In the genomic region with DNA sequence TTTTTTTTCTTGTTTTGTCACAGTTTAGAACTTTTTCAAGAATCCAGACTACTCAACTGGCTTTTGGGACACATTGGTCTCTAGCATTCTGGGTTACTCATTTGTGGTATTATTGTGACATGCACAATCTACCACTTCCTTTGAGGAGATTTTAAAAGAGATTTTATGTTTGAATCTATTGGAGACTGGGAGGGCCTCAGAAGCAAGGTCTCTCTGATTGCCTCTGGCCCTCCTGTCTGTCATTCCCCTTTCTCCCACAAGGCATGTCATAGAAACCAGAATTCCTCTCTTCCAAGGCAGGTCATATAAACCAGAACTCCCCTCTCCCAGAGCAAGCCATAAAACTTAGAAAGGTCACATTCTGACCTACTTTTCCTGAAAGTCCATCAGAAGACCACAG, we compare ENCODE assay signal across 18 cellular contexts.
DNase-seq lines count a peak whose midpoint lies in the region; ATAC-seq and TF ChIP-seq lines count a peak whose summit lies in the region.
"Had no signal": no experiment of that assay in that cellular context is flagged by ENCODE, and none has a peak within 500 bp of the region (broad histone marks: within the 10 kb centered on the region; RNA-seq: fewer than 3 reads in every experiment).

No MANE protein-coding gene starts in this region.

- no peaks in the 10 kb centered on the region for H4K20me1 ChIP-seq in IMR-90 (ENCODE audit: insufficient read depth, low read length)
- H4K20me1 ChIP-seq: BLaER1 treated with 17β-estradiol and CSF1 and Interleukin-3, amounts not matched to agents 10 nM and 100 nM had no signal

- no peak overlapping the region for H2BK20ac ChIP-seq in IMR-90 (ENCODE audit: low read depth, low read length)

- H3K4me1 ChIP-seq in IMR-90 (ENCODE audit: control insufficient read depth, insufficient read depth, low read length) (no peaks in the 10 kb centered on the region; the same call in 1 of the 2 replicates), ectodermal cell (ENCODE audit: control insufficient read depth, insufficient read depth, low read length) (peaks cover 8% of the 10 kb centered on the region), mesodermal cell (ENCODE audit: control insufficient read depth, insufficient read depth, low read length, poor library complexity, severe bottlenecking) (peaks cover 3% of the 10 kb centered on the region)
- H3K4me1 ChIP-seq: parathyroid adenoma had no signal

- H4K5ac ChIP-seq in IMR-90 (ENCODE audit: low read depth, low read length): no peak overlapping the region

- H3K14ac ChIP-seq in IMR-90 (replicated peaks; ENCODE audit: low read depth, low read length): peak overlapping the region; percentile 52; the same call in 1 of the 2 replicates

- DNase-seq in ELR (ENCODE audit: low read depth): peak; percentile 12
- peak; percentile 17 for DNase-seq in IMR-90
- DNase-seq in COLO668 (lab: John Stamatoyannopoulos, UW; ENCODE audit: unreplicated experiment): no peak
- no peak for DNase-seq in C1 segment of cervical spinal cord (lab: John Stamatoyannopoulos, UW)
- no peak for DNase-seq in activated CD4-positive, alpha-beta memory T cell treated with anti-CD3 and anti-CD28 coated beads, Interleukin-2, amount 10 ng/mL, durations not matched to agents 7 days and 5 days
- no peak for DNase-seq in NCI-H345 treated with DMSO at 0.1 percent for 48 hours (lab: John Stamatoyannopoulos, UW; ENCODE audit: unreplicated experiment)
- DNase-seq: activated CD4-positive, CD25-positive, alpha-beta regulatory T cell; central memory CD4-positive, alpha-beta T cell; DMS79 treated with DMSO at 0.1 percent for 48 hours; mucosa of descending colon; NCI-H2081; NCI-H748 treated with DMSO at 0.1 percent for 48 hours had no signal

- H3K56ac ChIP-seq in IMR-90 (ENCODE audit: extremely low read depth, insufficient read depth, low read length): no peak overlapping the region

- no peak for TF ChIP-seq RAD21 in IMR-90 (IDR thresholded peaks at IDR 0.05; ENCODE audit: low read length)

- H3K27me3 Mint-ChIP-seq in activated CD4-positive, alpha-beta memory T cell treated with anti-CD3 and anti-CD28 coated beads, Interleukin-2, amount 10 ng/mL, durations not matched to agents 7 days and 5 days: no peaks in the 10 kb centered on the region
- H3K27me3 Mint-ChIP-seq: activated naive CD4-positive, alpha-beta T cell treated with anti-CD3 and anti-CD28 coated beads, Interleukin-2, amount 50 U/mL, for 24 hours had no signal

- intact Hi-C loops in IMR-90 (cut with micrococcal nuclease): no loop called here

- no peak for TF ChIP-seq CTCF in IMR-90 (conservative IDR thresholded peaks at IDR 0.05; ENCODE audit: low read depth, low read length)

- H2AK5ac ChIP-seq in IMR-90 (ENCODE audit: low read depth, low read length): no peak overlapping the region

- CTCF ChIA-PET in IMR-90 (lab: Yijun Ruan, JAX): no interaction called here
- CTCF ChIA-PET in activated CD4-positive, alpha-beta memory T cell treated with anti-CD3 and anti-CD28 coated beads, Interleukin-2, amount 10 ng/mL, durations not matched to agents 7 days and 5 days (lab: Charles Lee): no interaction called here

- no peak overlapping the region for H2BK5ac ChIP-seq in IMR-90 (ENCODE audit: low read depth, low read length, poor library complexity, severe bottlenecking)

- H3K9me3 ChIP-seq in IMR-90 (ENCODE audit: control insufficient read depth, insufficient read depth, low read length): no peaks in the 10 kb centered on the region
- H3K9me3 ChIP-seq in ectodermal cell (ENCODE audit: control insufficient read depth, low read length): no peaks in the 10 kb centered on the region
- H3K9me3 ChIP-seq in mesodermal cell (ENCODE audit: control insufficient read depth, low read length): no peaks in the 10 kb centered on the region
- H3K9me3 ChIP-seq: BLaER1 treated with 17β-estradiol and CSF1 and Interleukin-3, amounts not matched to agents 10 nM and 100 nM; mucosa of descending colon had no signal

- no peaks in the 10 kb centered on the region for H3K36me3 Mint-ChIP-seq in activated CD4-positive, alpha-beta memory T cell treated with anti-CD3 and anti-CD28 coated beads, Interleukin-2, amount 10 ng/mL, durations not matched to agents 7 days and 5 days (ENCODE audit: low read depth)
- H3K36me3 Mint-ChIP-seq: activated naive CD4-positive, alpha-beta T cell treated with anti-CD3 and anti-CD28 coated beads, Interleukin-2, amount 50 U/mL, for 24 hours had no signal

- no TSS peak for BruUV-seq in IMR-90 (replicated peaks; lab: Mats Ljungman, UMichigan)

- no peak overlapping the region for H3K4ac ChIP-seq in IMR-90 (ENCODE audit: low read depth, low read length)

- H3K9me3 Mint-ChIP-seq in activated CD4-positive, alpha-beta memory T cell treated with anti-CD3 and anti-CD28 coated beads, Interleukin-2, amount 10 ng/mL, durations not matched to agents 7 days and 5 days: peaks cover 3% of the 10 kb centered on the region
- H3K9me3 Mint-ChIP-seq: activated naive CD4-positive, alpha-beta T cell treated with anti-CD3 and anti-CD28 coated beads, Interleukin-2, amount 50 U/mL, for 24 hours had no signal

- dilution Hi-C loops in IMR-90 (cut with HindIII; ENCODE audit: low sequenced_read_pairs, unreplicated experiment): no loop called here

- no peak overlapping the region for H3K27ac Mint-ChIP-seq in activated CD4-positive, alpha-beta memory T cell treated with anti-CD3 and anti-CD28 coated beads, Interleukin-2, amount 10 ng/mL, durations not matched to agents 7 days and 5 days
- H3K27ac Mint-ChIP-seq: activated naive CD4-positive, alpha-beta T cell treated with anti-CD3 and anti-CD28 coated beads, Interleukin-2, amount 50 U/mL, for 24 hours had no signal

- H3K27me3 ChIP-seq in IMR-90 (ENCODE audit: control insufficient read depth, insufficient read depth, low read length): no peaks in the 10 kb centered on the region
- no peaks in the 10 kb centered on the region for H3K27me3 ChIP-seq in ectodermal cell (ENCODE audit: control insufficient read depth, insufficient read depth, low read length, poor library complexity, severe bottlenecking)
- H3K27me3 ChIP-seq: BLaER1 treated with 17β-estradiol and CSF1 and Interleukin-3, amounts not matched to agents 10 nM and 100 nM had no signal

- no peak overlapping the region for H4K8ac ChIP-seq in IMR-90 (ENCODE audit: low read depth in 2 of 2, low read length in 2 of 2)

- H3K4me3 ChIP-seq in IMR-90 (ENCODE audit: insufficient read depth, low read depth, low read length) (no peak overlapping the region), ectodermal cell (ENCODE audit: insufficient read depth, low read depth, low read length) (no peak overlapping the region), mesodermal cell (ENCODE audit: extremely low read depth, insufficient read depth, low read length, poor library complexity, severe bottlenecking) (no peak overlapping the region)
- H3K4me3 ChIP-seq: BLaER1 treated with 17β-estradiol and CSF1 and Interleukin-3, amounts not matched to agents 10 nM and 100 nM; mucosa of descending colon had no signal

- POLR2A ChIA-PET in IMR-90 (lab: Charles Lee; ENCODE audit: unreplicated experiment): no interaction called here
- POLR2A ChIA-PET in activated CD4-positive, alpha-beta memory T cell treated with anti-CD3 and anti-CD28 coated beads, Interleukin-2, amount 10 ng/mL, durations not matched to agents 7 days and 5 days (lab: Charles Lee): no interaction called here

- H4K91ac ChIP-seq in IMR-90 (ENCODE audit: insufficient read depth, low read depth, low read length): no peak overlapping the region

- no peak overlapping the region for H2BK120ac ChIP-seq in IMR-90 (ENCODE audit: low read depth, low read length)

- no peak overlapping the region for H3K23ac ChIP-seq in IMR-90 (ENCODE audit: low read depth, low read length)

- in situ Hi-C loops in IMR-90 (cut with MboI; ENCODE audit: low sequenced_read_pairs): no loop called here

- H3K4me2 ChIP-seq in IMR-90 (ENCODE audit: low read depth, low read length): no peak overlapping the region

- no peak overlapping the region for H3K9ac ChIP-seq in IMR-90 (ENCODE audit: low read depth, low read length)
- H3K9ac ChIP-seq: BLaER1 treated with 17β-estradiol and CSF1 and Interleukin-3, amounts not matched to agents 10 nM and 100 nM; parathyroid adenoma had no signal

- no peaks in the 10 kb centered on the region for H3K4me1 Mint-ChIP-seq in activated CD4-positive, alpha-beta memory T cell treated with anti-CD3 and anti-CD28 coated beads, Interleukin-2, amount 10 ng/mL, durations not matched to agents 7 days and 5 days
- H3K4me1 Mint-ChIP-seq: activated naive CD4-positive, alpha-beta T cell treated with anti-CD3 and anti-CD28 coated beads, Interleukin-2, amount 50 U/mL, for 24 hours had no signal

- no peak overlapping the region for H3K27ac ChIP-seq in IMR-90 (ENCODE audit: insufficient read depth, low read length)
- H3K27ac ChIP-seq in ectodermal cell (ENCODE audit: insufficient read depth, low read depth, low read length, poor library complexity, severe bottlenecking): peak overlapping the region; percentile 53
- H3K27ac ChIP-seq in mesodermal cell (ENCODE audit: low read depth, low read length, severe bottlenecking): peak overlapping the region; percentile 79
- H3K27ac ChIP-seq: parathyroid adenoma had no signal

- H2AFZ ChIP-seq in IMR-90 (replicated peaks; ENCODE audit: low read length, poor library complexity): no peak overlapping the region
- H2AFZ ChIP-seq: parathyroid adenoma had no signal

- H3K4me3 Mint-ChIP-seq in activated CD4-positive, alpha-beta memory T cell treated with anti-CD3 and anti-CD28 coated beads, Interleukin-2, amount 10 ng/mL, durations not matched to agents 7 days and 5 days: no peak overlapping the region
- H3K4me3 Mint-ChIP-seq: activated naive CD4-positive, alpha-beta T cell treated with anti-CD3 and anti-CD28 coated beads, Interleukin-2, amount 50 U/mL, for 24 hours had no signal

- no peaks in the 10 kb centered on the region for H3K9me1 ChIP-seq in IMR-90 (ENCODE audit: insufficient read depth, low read length)

- ATAC-seq in IMR-90 (ENCODE audit: low read depth): no peak
- ATAC-seq: mucosa of descending colon, Panc1 had no signal

- no peak overlapping the region for H3K18ac ChIP-seq in IMR-90 (ENCODE audit: low read depth, low read length)

- H2BK15ac ChIP-seq in IMR-90 (ENCODE audit: low read depth, low read length): no peak overlapping the region

- H3K79me1 ChIP-seq in IMR-90 (ENCODE audit: low read depth in 1 of 2, low read length in 2 of 2): no peaks in the 10 kb centered on the region

- TF ChIP-seq POLR2A in IMR-90 (IDR thresholded peaks at IDR 0.05; ENCODE audit: low read depth, low read length): no peak

- no peak overlapping the region for H2AK9ac ChIP-seq in IMR-90 (replicated peaks; ENCODE audit: low read depth, low read length, poor library complexity)

- no peaks in the 10 kb centered on the region for H3K36me3 ChIP-seq in IMR-90 (ENCODE audit: control insufficient read depth, insufficient read depth, low read length)
- no peaks in the 10 kb centered on the region for H3K36me3 ChIP-seq in ectodermal cell (ENCODE audit: control insufficient read depth, insufficient read depth, low read length)
- H3K36me3 ChIP-seq in mesodermal cell (ENCODE audit: control insufficient read depth, insufficient read depth, low read length): no peaks in the 10 kb centered on the region
- H3K36me3 ChIP-seq: BLaER1 treated with 17β-estradiol and CSF1 and Interleukin-3, amounts not matched to agents 10 nM and 100 nM had no signal

TF ChIP-seq in IMR-90, 13 proteins besides CTCF, POLR2A, EP300 and RAD21 (continues in another document):
- TF ChIP-seq RFX5 (IDR thresholded peaks at IDR 0.05; ENCODE audit: low read depth, low read length): no peak

Comparison
In these comparisons a context has a peak if more than half of its experiments do, and no peak if none do; other contexts are left out.
1. DNase-seq: peak in ELR (single experiment) and IMR-90 (single experiment); none in COLO668 (single experiment), C1 segment of cervical spinal cord (0 of 14), activated CD4-positive, alpha-beta memory T cell treated with anti-CD3 and anti-CD28 coated beads, Interleukin-2, amount 10 ng/mL, durations not matched to agents 7 days and 5 days (single experiment) and NCI-H345 treated with DMSO at 0.1 percent for 48 hours (single experiment).